In the genomic region with DNA sequence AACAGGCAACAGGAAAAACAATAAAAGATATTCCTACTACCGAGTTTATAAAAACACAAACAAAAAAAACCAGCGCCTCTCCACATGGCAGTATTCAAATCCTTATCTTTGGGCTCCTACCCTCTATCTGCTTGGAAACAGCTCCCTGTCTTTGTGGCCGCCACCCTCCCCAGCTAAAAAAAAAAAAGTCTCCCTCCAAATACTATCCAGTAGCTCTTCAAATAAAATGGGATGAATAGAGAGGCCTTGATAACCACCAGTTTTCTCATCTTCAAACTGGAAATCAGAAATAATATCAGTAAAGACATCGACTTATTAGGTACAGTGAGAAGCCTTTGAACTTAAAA, we compare ENCODE assay signal across 10 cellular contexts.
DNase-seq lines count a peak whose midpoint lies in the region; ATAC-seq and TF ChIP-seq lines count a peak whose summit lies in the region.
"Had no signal": no experiment of that assay in that cellular context is flagged by ENCODE, and none has a peak within 500 bp of the region (broad histone marks: within the 10 kb centered on the region; RNA-seq: fewer than 3 reads in every experiment).

No MANE protein-coding gene starts in this region.

- peaks cover 36% of the 10 kb centered on the region for H3K4me1 ChIP-seq in CD4-positive, alpha-beta memory T cell (ENCODE audit: insufficient read depth, low read length)
- H3K4me1 ChIP-seq in iPS-20b (ENCODE audit: insufficient read depth, low read length) (peaks cover 45% of the 10 kb centered on the region), gastrocnemius medialis (peaks cover 42 to 46% of the 10 kb centered on the region in 2 donors)

- H3K9ac ChIP-seq in iPS-20b (ENCODE audit: low read depth, low read length): peak overlapping the region; percentile 70; the same call in 1 of the 2 replicates

- peaks cover 0 to 5% (median 0%) of the 10 kb centered on the region in 8 donors for H3K9me3 Mint-ChIP-seq in CD4-positive, alpha-beta memory T cell
- no peaks in the 10 kb centered on the region for H3K9me3 Mint-ChIP-seq in T-cell

- H3K27me3 ChIP-seq in CD4-positive, alpha-beta memory T cell (ENCODE audit: insufficient read depth, low read length): no peaks in the 10 kb centered on the region
- H3K27me3 ChIP-seq in iPS-20b (ENCODE audit: insufficient read depth, low read length) (no peaks in the 10 kb centered on the region), gastrocnemius medialis (no peaks in the 10 kb centered on the region)

- DNase-seq in CD4-positive, alpha-beta memory T cell: no peak
- DNase-seq in T-cell (no peak), gastrocnemius medialis (no peak), NCI-H524 treated with DMSO at 0.1 percent for 48 hours (lab: John Stamatoyannopoulos, UW) (no peak), C1 segment of cervical spinal cord (lab: John Stamatoyannopoulos, UW) (no peak)
- no peak for DNase-seq in activated CD4-positive, CD25-positive, alpha-beta regulatory T cell (lab: John Stamatoyannopoulos, UW)
- no peak for DNase-seq in stimulated activated naive CD8-positive, alpha-beta T cell treated with anti-CD3 and anti-CD28 coated beads, Interleukin-15, Interleukin-2, amounts not matched to agents 100 U/mL and 50 U/mL, for 24 hours
- DNase-seq: DMS153, SIG-M5 had no signal

- no peaks in the 10 kb centered on the region for H3K36me3 ChIP-seq in CD4-positive, alpha-beta memory T cell (ENCODE audit: insufficient read depth, low read length)
- H3K36me3 ChIP-seq in iPS-20b (ENCODE audit: insufficient read depth, low read depth, low read length) (no peaks in the 10 kb centered on the region), gastrocnemius medialis (no peaks in the 10 kb centered on the region)

- no peak for TF ChIP-seq CTCF in gastrocnemius medialis (IDR thresholded peaks at IDR 0.05 in 4 of 5, conservative IDR thresholded peaks at IDR 0.05 in 1 of 5)

- peak overlapping the region; percentile 61 for H3K27ac ChIP-seq in CD4-positive, alpha-beta memory T cell (ENCODE audit: low read depth, low read length)
- H3K27ac ChIP-seq in iPS-20b (ENCODE audit: low read length) (no peak overlapping the region), gastrocnemius medialis (peak overlapping the region; percentile 92 to 97 (median 95))

- CTCF ChIA-PET in CD4-positive, alpha-beta memory T cell (lab: Charles Lee; ENCODE audit: partially characterized antibody): interaction anchor here (0.7 to 1.2 kb wide), 4 partner anchors 15 to 666 kb away, joined by 3 to 4 read pairs (median 3); a partner anchor contains a TSS
- CTCF ChIA-PET in T-cell (lab: Charles Lee): interaction anchor here in 1 of 2 donors (0.5 kb wide), 1 partner anchor 229 kb away, joined by 4 read pairs; no protein-coding TSS in a partner anchor

- H3K4me1 Mint-ChIP-seq in CD4-positive, alpha-beta memory T cell: peaks cover 33 to 58% (median 42%) of the 10 kb centered on the region in 4 donors
- peaks cover 27 to 47% (median 38%) of the 10 kb centered on the region in 3 donors for H3K4me1 Mint-ChIP-seq in T-cell

- no peak overlapping the region for H3K4me3 ChIP-seq in CD4-positive, alpha-beta memory T cell (ENCODE audit: low read length in 2 of 2)
- no peak overlapping the region for H3K4me3 ChIP-seq in iPS-20b (ENCODE audit: low read length)
- peak overlapping the region in 1 of 4 donors; percentile 48 for H3K4me3 ChIP-seq in gastrocnemius medialis

- in situ Hi-C loops in gastrocnemius medialis (cut with MboI; ENCODE audit: low sequenced_read_pairs in 4 of 4): no loop called here

- H3K4me3 Mint-ChIP-seq in CD4-positive, alpha-beta memory T cell: peak overlapping the region; percentile 42 to 93 (median 89)
- H3K4me3 Mint-ChIP-seq in T-cell: peak overlapping the region; percentile 77 to 86 (median 80)

- TF ChIP-seq POLR2A in gastrocnemius medialis (IDR thresholded peaks at IDR 0.05): no peak

- no peak for ATAC-seq in T-cell (replicated peaks in 1 of 4)
- no peak for ATAC-seq in gastrocnemius medialis
- no peak for ATAC-seq in stimulated activated naive CD8-positive, alpha-beta T cell treated with anti-CD3 and anti-CD28 coated beads, Interleukin-15, Interleukin-2, amounts not matched to agents 100 U/mL and 50 U/mL, for 24 hours

- H3K27ac Mint-ChIP-seq in CD4-positive, alpha-beta memory T cell: peak overlapping the region; percentile 94 to 99 (median 98)
- H3K27ac Mint-ChIP-seq in T-cell: peak overlapping the region; percentile 96 to 98

- peaks cover 0 to 3% of the 10 kb centered on the region in 2 donors for H3K36me3 Mint-ChIP-seq in CD4-positive, alpha-beta memory T cell
- H3K36me3 Mint-ChIP-seq in T-cell: no peaks in the 10 kb centered on the region

- intact Hi-C loops in CD4-positive, alpha-beta memory T cell (cut with micrococcal nuclease): loop anchor here (1.0 to 10.0 kb wide), 7 partner anchors 78 to 1907 kb away; a partner anchor contains a TSS
- intact Hi-C loops in gastrocnemius medialis (cut with DNase I; ENCODE audit: low total_unique reads): loop anchor here (5.0 kb wide), 2 partner anchors 82 to 102 kb away; a partner anchor contains a TSS

- no peaks in the 10 kb centered on the region for H3K9me3 ChIP-seq in CD4-positive, alpha-beta memory T cell (ENCODE audit: control insufficient read depth in 1 of 2, low read length in 2 of 2)
- H3K9me3 ChIP-seq in iPS-20b (ENCODE audit: insufficient read depth, low read depth, low read length): no peaks in the 10 kb centered on the region
- no peaks in the 10 kb centered on the region for H3K9me3 ChIP-seq in gastrocnemius medialis

- POLR2A ChIA-PET in CD4-positive, alpha-beta memory T cell (lab: Charles Lee; ENCODE audit: partially characterized antibody): interaction anchor here (0.8 to 1.8 kb wide), 6 partner anchors 16 to 781 kb away, joined by 3 to 8 read pairs (median 4); a partner anchor contains a TSS
- POLR2A ChIA-PET in T-cell (lab: Charles Lee): interaction anchor here (0.6 to 0.7 kb wide), 2 partner anchors 291 to 1781 kb away, joined by 3 read pairs; no protein-coding TSS in a partner anchor

- H3K27me3 Mint-ChIP-seq in CD4-positive, alpha-beta memory T cell: peaks cover 1 to 4% of the 10 kb centered on the region in 2 donors
- no peaks in the 10 kb centered on the region for H3K27me3 Mint-ChIP-seq in T-cell
